In genomic region chr21:34986561-34987533, GRCh38 we compare ENCODE assay signal across 8 cellular contexts.
DNase-seq lines count a peak whose midpoint lies in the region; ATAC-seq and TF ChIP-seq lines count a peak whose summit lies in the region.

No MANE protein-coding gene starts in this region.

- ATAC-seq in GM19025 (IDR thresholded peaks at IDR 0.05; ENCODE audit: low read depth, unreplicated experiment) (peak; percentile 77), HG03095 (IDR thresholded peaks at IDR 0.05; ENCODE audit: unreplicated experiment) (peak; percentile 45), activated B cell treated with CpG ODN at 0.5 μM for 24 hours (ENCODE audit: low read depth) (peak; percentile 74)

- no peaks in the 10 kb centered on the region for H3K9me3 ChIP-seq in effector memory CD4-positive, alpha-beta T cell (ENCODE audit: control insufficient read depth, low read length)
- H3K9me3 ChIP-seq in spleen (no peaks in the 10 kb centered on the region), suprapubic skin (no peaks in the 10 kb centered on the region)

- peaks cover 28% of the 10 kb centered on the region for H3K36me3 Mint-ChIP-seq in activated B cell treated with CpG ODN at 0.5 μM for 24 hours (ENCODE audit: low read depth)

- DNase-seq in activated B cell treated with CpG ODN at 0.5 μM for 24 hours (peak; percentile 36), spleen (no peak), AG08395 (ENCODE audit: low spot score) (no peak), putamen (ENCODE audit: low spot score) (no peak), suprapubic skin (ENCODE audit: low spot score in 2 of 2) (no peak)
- DNase-seq in effector memory CD4-positive, alpha-beta T cell = peak; percentile 34 to 64 (median 54)

- H3K36me3 ChIP-seq in effector memory CD4-positive, alpha-beta T cell (ENCODE audit: control insufficient read depth, insufficient read depth, low read length) = no peaks in the 10 kb centered on the region
- H3K36me3 ChIP-seq in spleen (peaks cover 0 to 3% (median 0%) of the 10 kb centered on the region in 6 donors), suprapubic skin (no peaks in the 10 kb centered on the region)

- H3K27ac ChIP-seq in effector memory CD4-positive, alpha-beta T cell (ENCODE audit: insufficient read depth, low read length, poor library complexity, severe bottlenecking) = peak overlapping the region; percentile 75
- H3K27ac ChIP-seq in spleen = peak overlapping the region in 7 of 8 donors; percentile 6 to 78 (median 56)
- H3K27ac ChIP-seq in suprapubic skin = no peak overlapping the region

- TF ChIP-seq CTCF in activated B cell treated with CpG ODN at 0.5 μM for 24 hours (IDR thresholded peaks at IDR 0.05) (no peak), spleen (IDR thresholded peaks at IDR 0.05 in 8 of 11, conservative IDR thresholded peaks at IDR 0.05 in 3 of 11) (no peak), suprapubic skin (IDR thresholded peaks at IDR 0.05) (no peak)

- peaks cover 74% of the 10 kb centered on the region for H3K4me1 ChIP-seq in effector memory CD4-positive, alpha-beta T cell (ENCODE audit: control insufficient read depth, insufficient read depth, low read length, poor library complexity, severe bottlenecking)
- H3K4me1 ChIP-seq in spleen (peaks cover 30 to 88% (median 61%) of the 10 kb centered on the region in 6 donors), suprapubic skin (no peaks in the 10 kb centered on the region)

- WGBS in spleen, 5 donors = 46 to 57% (median 47%) methylated on average over 16 of the region's 16 CpGs
- WGBS in suprapubic skin = 63% methylated on average over 16 of the region's 16 CpGs

- no peaks in the 10 kb centered on the region for H3K27me3 ChIP-seq in effector memory CD4-positive, alpha-beta T cell (replicated peaks; ENCODE audit: control insufficient read depth, insufficient read depth, low read length, poor library complexity, severe bottlenecking)
- H3K27me3 ChIP-seq in spleen (replicated peaks in 1 of 7) = no peaks in the 10 kb centered on the region
- no peaks in the 10 kb centered on the region for H3K27me3 ChIP-seq in suprapubic skin

- peak overlapping the region; percentile 69 for H3K4me3 Mint-ChIP-seq in activated B cell treated with CpG ODN at 0.5 μM for 24 hours

- CTCF ChIA-PET in activated B cell treated with CpG ODN at 0.5 μM for 24 hours (lab: Charles Lee) = no interaction called here

- POLR2A ChIA-PET in activated B cell treated with CpG ODN at 0.5 μM for 24 hours (lab: Charles Lee) = interaction anchor here (1.0 to 2.4 kb wide), 6 partner anchors 13 to 122 kb away, joined by 3 to 7 read pairs (median 4); no protein-coding TSS in a partner anchor

- no peaks in the 10 kb centered on the region for H3K27me3 Mint-ChIP-seq in activated B cell treated with CpG ODN at 0.5 μM for 24 hours

- H3K27ac Mint-ChIP-seq in activated B cell treated with CpG ODN at 0.5 μM for 24 hours = peak overlapping the region; percentile 78

- intact Hi-C loops in activated B cell treated with CpG ODN at 0.5 μM for 24 hours (cut with micrococcal nuclease) = loop anchor here (1.0 to 5.0 kb wide), 6 partner anchors 13 to 240 kb away; partner anchors contain the start of gene RUNX1
- intact Hi-C loops in spleen (cut with DNase I; ENCODE audit: low total_unique reads) = no loop called here

- TF ChIP-seq POLR2A in spleen (IDR thresholded peaks at IDR 0.05) (no peak), suprapubic skin (IDR thresholded peaks at IDR 0.05) (no peak)

- no peak for TF ChIP-seq EP300 in suprapubic skin (IDR thresholded peaks at IDR 0.05)

- peak overlapping the region; percentile 37 for H3K4me3 ChIP-seq in effector memory CD4-positive, alpha-beta T cell (ENCODE audit: insufficient read depth, low read depth, low read length, poor library complexity, severe bottlenecking)
- H3K4me3 ChIP-seq in spleen (peak overlapping the region in 1 of 8 donors; percentile 38), suprapubic skin (no peak overlapping the region)

- H3K4me1 Mint-ChIP-seq in activated B cell treated with CpG ODN at 0.5 μM for 24 hours = peaks cover 78% of the 10 kb centered on the region

- H3K9me3 Mint-ChIP-seq in activated B cell treated with CpG ODN at 0.5 μM for 24 hours = no peaks in the 10 kb centered on the region

Comparison
In these comparisons a context has a peak if more than half of its experiments do, and no peak if none do; other contexts are left out.
1. DNase-seq: peak in activated B cell treated with CpG ODN at 0.5 μM for 24 hours (single experiment) and effector memory CD4-positive, alpha-beta T cell (3 of 3); none in spleen (single experiment), AG08395 (single experiment), putamen (single experiment) and suprapubic skin (0 of 2).
2. Peak in every context shown above with its lines, with median percentiles within 50 percentile points of each other: ATAC-seq.